Comparison of ENCODE assay signal across 9 cellular contexts in the genomic region with DNA sequence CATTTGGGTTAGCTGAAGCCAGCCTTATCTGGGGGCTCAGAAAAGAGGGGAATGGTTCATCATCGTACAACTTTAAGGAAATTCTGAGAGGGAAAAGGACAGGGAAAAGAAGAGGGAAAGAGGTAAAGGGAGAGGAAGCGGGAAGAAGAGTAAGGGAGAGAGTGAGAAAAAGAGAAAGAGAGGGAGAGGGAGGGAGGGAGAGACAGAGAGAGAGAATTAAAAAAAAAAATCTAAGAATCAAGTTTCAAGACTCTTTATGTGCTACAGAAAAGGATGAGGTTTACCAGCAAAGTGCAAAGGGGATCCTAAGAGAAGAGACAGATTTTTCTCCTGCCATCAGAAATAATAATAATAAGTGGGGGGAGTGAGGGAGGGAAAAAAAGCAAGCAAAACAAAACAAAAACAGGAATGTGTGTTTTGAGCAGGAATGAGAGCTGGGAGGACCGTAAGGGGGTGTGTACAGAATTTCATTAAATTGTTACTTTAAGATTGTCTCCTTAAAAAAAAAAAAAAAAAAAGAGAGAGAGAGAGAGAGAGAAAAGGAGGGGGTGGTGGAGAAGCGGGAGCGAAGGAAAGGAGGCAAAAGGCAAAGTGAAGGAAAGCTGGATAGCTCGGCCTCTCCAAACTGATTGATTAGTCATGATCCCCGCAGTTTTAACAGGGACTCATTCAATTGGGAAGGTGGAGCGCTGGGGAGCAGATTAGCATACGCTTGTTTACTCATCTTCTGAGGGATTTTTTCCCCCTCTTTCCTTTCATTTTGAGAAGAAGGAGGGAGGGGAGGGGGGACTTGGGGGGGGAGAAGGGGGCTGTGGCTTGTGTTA. TPM values are rescaled to one million over a fixed set of nuclear protein-coding genes. Genes with fewer than 3 reads are reported as not detected.
DNase-seq lines count a peak whose midpoint lies in the region; ATAC-seq, FAIRE-seq and TF ChIP-seq lines count a peak whose summit lies in the region.
"Had no signal": no experiment of that assay in that cellular context is flagged by ENCODE, and none has a peak within 500 bp of the region (broad histone marks: within the 10 kb centered on the region; RNA-seq: fewer than 3 reads in every experiment).

No MANE protein-coding gene starts in this region.

- no peak for TF ChIP-seq POLR2A in K562 (conservative IDR thresholded peaks at IDR 0.05)

- no peaks in the 10 kb centered on the region for H3K79me2 ChIP-seq in K562 (ENCODE audit: control insufficient read depth, insufficient read depth, low read length)

- H3K4me3 ChIP-seq in K562 (no peak overlapping the region), kidney (ENCODE audit: low read length in 2 of 2) (peak overlapping the region; percentile 54 to 80), tibial artery (peak overlapping the region; percentile 59 to 72)
- H3K4me3 ChIP-seq in effector memory CD4-positive, alpha-beta T cell (ENCODE audit: insufficient read depth, low read depth, low read length, poor library complexity, severe bottlenecking) = no peak overlapping the region

- no peak for TF ChIP-seq EP300 in K562 (IDR thresholded peaks at IDR 0.05; ENCODE audit: low read length)

- no peak overlapping the region for H2AFZ ChIP-seq in K562 (ENCODE audit: low read depth, low read length)

- H3K4me1 ChIP-seq in K562 (replicated peaks in 1 of 2; ENCODE audit: control insufficient read depth in 2 of 2, insufficient read depth in 2 of 2, low read length in 2 of 2) (peaks cover 0 to 10% of the 10 kb centered on the region in 2 experiments; a peak in 3 of 5 replicates), kidney (ENCODE audit: control insufficient read depth in 1 of 2, insufficient read depth in 1 of 2, low read depth in 1 of 2, low read length in 2 of 2) (peaks cover 0 to 9% of the 10 kb centered on the region in 2 donors), tibial artery (peaks cover 0 to 51% (median 20%) of the 10 kb centered on the region in 4 donors)
- H3K4me1 ChIP-seq in effector memory CD4-positive, alpha-beta T cell (ENCODE audit: control insufficient read depth, insufficient read depth, low read length, poor library complexity, severe bottlenecking) = no peaks in the 10 kb centered on the region

- no peak overlapping the region for H3K27ac ChIP-seq in K562 (ENCODE audit: extremely low read depth, low read depth, low read length)
- peak overlapping the region in 1 of 2 donors; percentile 62 for H3K27ac ChIP-seq in kidney (ENCODE audit: low read depth in 2 of 2, low read length in 2 of 2)
- peak overlapping the region; percentile 61 to 78 for H3K27ac ChIP-seq in tibial artery
- no peak overlapping the region for H3K27ac ChIP-seq in effector memory CD4-positive, alpha-beta T cell (ENCODE audit: insufficient read depth, low read length, poor library complexity, severe bottlenecking)

- TF ChIP-seq RAD21 in K562 (CRISPR knock-in tag; conservative IDR thresholded peaks at IDR 0.05 in 1 of 2, IDR thresholded peaks at IDR 0.05 in 1 of 2) = no peak

- no peak overlapping the region for H3K4me3 Mint-ChIP-seq in activated CD4-positive, alpha-beta memory T cell treated with anti-CD3 and anti-CD28 coated beads for 36 hours

- H3K36me3 Mint-ChIP-seq in activated CD4-positive, alpha-beta memory T cell treated with anti-CD3 and anti-CD28 coated beads for 36 hours = no peaks in the 10 kb centered on the region

- BruUV-seq in K562 (replicated peaks; lab: Mats Ljungman, UMichigan) = no TSS peak

- peaks cover 56% of the 10 kb centered on the region for H3K27me3 Mint-ChIP-seq in activated CD4-positive, alpha-beta memory T cell treated with anti-CD3 and anti-CD28 coated beads for 36 hours

- intact Hi-C loops in K562 (cut with micrococcal nuclease) (loop anchor here (1.0 to 5.0 kb wide), 2 partner anchors 338 to 494 kb away; no protein-coding TSS in a partner anchor), kidney (cut with DNase I) (no loop called here), tibial artery (cut with DNase I; ENCODE audit: low total_unique reads) (loop anchor here (10.0 kb wide), 2 partner anchors 342 to 422 kb away; no protein-coding TSS in a partner anchor)
- intact Hi-C loops in activated CD4-positive, alpha-beta memory T cell treated with anti-CD3 and anti-CD28 coated beads for 36 hours (cut with micrococcal nuclease) = loop anchor here (10.0 kb wide), 1 partner anchor 402 kb away; no protein-coding TSS in a partner anchor

- H4K20me1 ChIP-seq in K562 (replicated peaks; ENCODE audit: control insufficient read depth, insufficient read depth, low read length) = no peaks in the 10 kb centered on the region

- H3K36me3 ChIP-seq in K562 (ENCODE audit: control insufficient read depth, insufficient read depth, low read length) (no peaks in the 10 kb centered on the region), kidney (ENCODE audit: control insufficient read depth in 1 of 2, insufficient read depth in 2 of 2, low read length in 2 of 2) (no peaks in the 10 kb centered on the region), tibial artery (no peaks in the 10 kb centered on the region)
- H3K36me3 ChIP-seq in effector memory CD4-positive, alpha-beta T cell (ENCODE audit: control insufficient read depth, insufficient read depth, low read length) = no peaks in the 10 kb centered on the region
- H3K36me3 ChIP-seq: BE2C had no signal

- CTCF ChIA-PET in K562 (lab: Yijun Ruan, JAX; ENCODE audit: low intra/inter-chr PET ratio) = interaction anchor here (0.6 to 1.6 kb wide), 2 partner anchors 15 to 418 kb away, joined by 4 read pairs; no protein-coding TSS in a partner anchor
- CTCF ChIA-PET in activated CD4-positive, alpha-beta memory T cell treated with anti-CD3 and anti-CD28 coated beads for 36 hours (lab: Charles Lee) = interaction anchor here (0.8 kb wide), 1 partner anchor 159 kb away, joined by 7 read pairs; no protein-coding TSS in a partner anchor

- TF ChIP-seq CTCF in K562 (IDR thresholded peaks at IDR 0.05 in 2 of 3, conservative IDR thresholded peaks at IDR 0.05 in 1 of 3; ENCODE audit: insufficient read depth in 2 of 3, low read depth in 1 of 3, low read length in 3 of 3) (no peak), kidney (IDR thresholded peaks at IDR 0.05; ENCODE audit: borderline replicate concordance, extremely low read depth, insufficient read depth) (no peak), tibial artery (IDR thresholded peaks at IDR 0.05) (no peak)

- H3K9me3 ChIP-seq in K562 (replicated peaks; ENCODE audit: control insufficient read depth, insufficient read depth, low read depth, low read length) (no peaks in the 10 kb centered on the region), kidney (ENCODE audit: control insufficient read depth in 1 of 2, low read length in 2 of 2) (no peaks in the 10 kb centered on the region), tibial artery (no peaks in the 10 kb centered on the region)
- H3K9me3 ChIP-seq in effector memory CD4-positive, alpha-beta T cell (ENCODE audit: control insufficient read depth, low read length) = no peaks in the 10 kb centered on the region
- H3K9me3 ChIP-seq: BE2C had no signal

- no peak for ATAC-seq in K562

- 22% methylated on average over 7 of the region's 9 CpGs for WGBS in K562 (ENCODE audit: insufficient coverage, low coverage, missing lambda C conversion rate)

- no peaks in the 10 kb centered on the region for H3K9me1 ChIP-seq in K562 (ENCODE audit: control insufficient read depth, insufficient read depth, low read length)

- FAIRE-seq in K562 (lab: Jason Lieb, UNC) = no peak
- FAIRE-seq in kidney (lab: Jason Lieb, UNC) = no peak

- H3K27ac Mint-ChIP-seq in activated CD4-positive, alpha-beta memory T cell treated with anti-CD3 and anti-CD28 coated beads for 36 hours = no peak overlapping the region

- peaks cover 12% of the 10 kb centered on the region for H3K4me1 Mint-ChIP-seq in activated CD4-positive, alpha-beta memory T cell treated with anti-CD3 and anti-CD28 coated beads for 36 hours (ENCODE audit: low read depth)

- DNase-seq in NCI-H748 (lab: John Stamatoyannopoulos, UW; ENCODE audit: unreplicated experiment) = peak; percentile 51
- DNase-seq in NCI-H748 treated with DMSO at 0.1 percent for 48 hours (lab: John Stamatoyannopoulos, UW) = no peak
- DNase-seq in K562 (ENCODE audit: extremely low read depth in 1 of 4, low spot score in 3 of 4) = no peak
- no peak for DNase-seq in kidney
- peak in 1 of 2 donors; percentile 24 for DNase-seq in tibial artery
- DNase-seq in effector memory CD4-positive, alpha-beta T cell = no peak
- no peak for DNase-seq in activated CD4-positive, alpha-beta memory T cell treated with anti-CD3 and anti-CD28 coated beads for 36 hours
- DNase-seq in inferior parietal cortex (ENCODE audit: extremely low spot score) = no peak
- DNase-seq: BE2C had no signal

- H3K27me3 ChIP-seq in K562 (ENCODE audit: control insufficient read depth in 2 of 2, insufficient read depth in 2 of 2, low read length in 2 of 2) (peaks cover 7 to 14% of the 10 kb centered on the region in 2 experiments; a peak in 4 of 5 replicates), tibial artery (no peaks in the 10 kb centered on the region)
- peaks cover 18% of the 10 kb centered on the region for H3K27me3 ChIP-seq in effector memory CD4-positive, alpha-beta T cell (replicated peaks; ENCODE audit: control insufficient read depth, insufficient read depth, low read length, poor library complexity, severe bottlenecking)

- H3K9ac ChIP-seq in K562 (ENCODE audit: insufficient read depth in 1 of 2, low read depth in 2 of 2, low read length in 2 of 2) = no peak overlapping the region
- H3K9ac ChIP-seq in kidney (ENCODE audit: low read length in 2 of 2) = no peak overlapping the region

- POLR2A ChIA-PET in K562 (lab: Yijun Ruan, JAX) = interaction anchor here (0.6 to 1.4 kb wide), 3 partner anchors 9 to 245 kb away, joined by 3 to 6 read pairs (median 3); no protein-coding TSS in a partner anchor
- POLR2A ChIA-PET in activated CD4-positive, alpha-beta memory T cell treated with anti-CD3 and anti-CD28 coated beads for 36 hours (lab: Charles Lee) = no interaction called here

- no peak overlapping the region for H3K4me2 ChIP-seq in K562 (ENCODE audit: insufficient read depth, low read length)

- in situ Hi-C loops in K562 (cut with MboI) = loop anchor here (5.0 to 10.0 kb wide), 2 partner anchors 342 to 419 kb away; no protein-coding TSS in a partner anchor

- no peaks in the 10 kb centered on the region for H3K9me3 Mint-ChIP-seq in activated CD4-positive, alpha-beta memory T cell treated with anti-CD3 and anti-CD28 coated beads for 36 hours

RNA-seq across cellular contexts. Expression of gene PAPPA, which starts 0.4 kb away (rescaled TPM):
- 0.09 and 0.12 TPM in 2 replicates for total RNA-seq in K562 (2011; cell fraction: chromatin; rRNA removed; ENCODE audit: low replicate concordance)
- under 0.01 TPM in 2 replicates for total RNA-seq in K562 (2011; cell fraction: nucleolus; rRNA removed)
- 0.08 and 0.15 TPM in 2 replicates for total RNA-seq in K562 (2011; cell fraction: nucleoplasm; rRNA removed)
- 0.09 and 0.12 TPM in 2 replicates for total RNA-seq in K562 (2014; rRNA removed)
- total RNA-seq in K562 (2014; rRNA removed; fragmentation: Illumina TruSeq; extraction: Trizol) = 0.16 and 0.18 TPM in 2 replicates
- 0.14 and 0.19 TPM in 2 replicates for total RNA-seq in K562 (2015; rRNA removed; fragmentation: Illumina TruSeq; extraction: Trizol)
- total RNA-seq in K562 (2021) = 0.13 and 0.20 TPM in 2 replicates
- 0.05 and 0.06 TPM in 2 replicates for polyA plus RNA-seq in K562 (2011; rRNA removed)
- under 0.01 and 0.01 TPM in 2 replicates for polyA plus RNA-seq in K562 (2011; cell fraction: cytosol; rRNA removed)
- polyA plus RNA-seq in K562 (2011; cell fraction: nucleus; rRNA removed) = 0.04 and 0.09 TPM in 2 replicates
- polyA plus RNA-seq in K562 (2012) = 0.17 and 0.36 TPM in 2 replicates
- polyA plus RNA-seq in K562 (2014; fragmentation: Illumina TruSeq; extraction: Trizol) = 0.12 and 0.16 TPM in 2 replicates
- polyA plus RNA-seq in K562 (2014; fragmentation: Nextera tagmentation; extraction: Ambion mirVana) = under 1 TPM; 0.10 to 0.11 TPM
- 0.11 and 0.23 TPM in 2 replicates for polyA plus RNA-seq in K562 (2014; rRNA removed)
- polyA minus RNA-seq in K562 (2011; rRNA and poly(A)+ RNA removed) = 0.03 and 0.07 TPM in 2 replicates
- 0.10 TPM in 1 of 2 replicates, not detected in the other for polyA minus RNA-seq in K562 (2011; cell fraction: cytosol; rRNA and poly(A)+ RNA removed)
- polyA minus RNA-seq in K562 (2011; cell fraction: nucleus; rRNA and poly(A)+ RNA removed) = 0.13 and 0.44 TPM in 2 replicates
- 10.2 TPM for total RNA-seq in kidney
- 4.2 TPM for polyA plus RNA-seq in kidney (ENCODE audit: insufficient read depth, low read depth, low replicate concordance)
- not detected for total RNA-seq in activated CD4-positive, alpha-beta memory T cell treated with anti-CD3 and anti-CD28 coated beads for 36 hours

Comparison
In these comparisons a context has a peak if more than half of its experiments do, and no peak if none do; other contexts are left out.
1. H3K27ac ChIP-seq: peak in tibial artery (2 of 2); none in K562 (single experiment) and effector memory CD4-positive, alpha-beta T cell (single experiment).
2. H3K4me3 ChIP-seq: peak in kidney (2 of 2) and tibial artery (2 of 2); none in K562 (single experiment) and effector memory CD4-positive, alpha-beta T cell (single experiment).